10 cellular contexts compared by ENCODE assay signal in the genomic region with DNA sequence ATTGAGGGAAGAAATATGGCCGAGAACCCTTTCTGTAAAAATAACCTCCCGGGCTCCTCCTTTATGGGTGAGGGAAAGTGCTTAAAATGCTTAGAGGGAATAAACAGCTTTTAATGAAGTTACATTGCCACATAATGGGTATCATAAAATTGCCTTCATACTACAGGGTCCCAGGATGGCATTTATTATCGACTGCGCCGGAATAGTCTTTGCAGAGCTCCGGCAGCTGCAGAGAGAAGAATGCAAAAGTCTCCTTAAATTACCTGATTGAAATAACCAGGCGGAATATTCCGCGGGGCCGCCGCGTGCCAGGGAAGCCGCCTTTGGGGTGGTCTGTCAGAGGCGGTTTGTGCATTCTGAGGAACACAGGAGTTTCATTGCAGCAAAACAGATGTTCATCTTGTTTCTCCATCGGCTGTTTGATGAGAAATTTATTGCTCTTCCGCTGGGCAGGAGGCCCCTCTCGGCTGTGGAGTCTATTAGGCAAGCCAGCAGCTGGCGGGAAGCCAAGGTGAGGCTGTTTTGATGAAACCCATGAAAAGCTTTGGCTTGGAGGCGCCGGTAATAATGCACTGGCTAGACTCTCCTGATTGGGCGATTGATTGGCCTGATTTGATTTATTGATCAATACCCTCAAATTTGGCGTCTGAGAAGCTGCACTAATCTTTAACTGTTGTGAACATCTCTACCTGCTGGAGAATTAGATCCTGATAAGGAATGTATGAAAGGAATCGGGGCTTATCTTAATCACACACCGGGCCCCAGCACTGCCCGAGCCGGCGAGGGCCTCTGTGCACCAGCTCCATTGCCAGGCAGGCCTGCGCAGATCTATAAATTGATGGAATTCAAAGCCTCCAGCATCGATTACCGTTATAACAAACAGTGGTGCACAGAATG.
DNase-seq lines count a peak whose midpoint lies in the region; ATAC-seq and TF ChIP-seq lines count a peak whose summit lies in the region.
"Had no signal": no experiment of that assay in that cellular context is flagged by ENCODE, and none has a peak within 500 bp of the region (broad histone marks: within the 10 kb centered on the region; RNA-seq: fewer than 3 reads in every experiment).

No MANE protein-coding gene starts in this region.

- H3K36me3 ChIP-seq in BLaER1 treated with 17β-estradiol and CSF1 and Interleukin-3, amounts not matched to agents 10 nM and 100 nM, result no peaks in the 10 kb centered on the region
- H3K36me3 ChIP-seq in adipocyte (ENCODE audit: control insufficient read depth, insufficient read depth, low read length, severe bottlenecking), result no peaks in the 10 kb centered on the region
- H3K36me3 ChIP-seq in mucosa of descending colon (ENCODE audit: low read depth), result no peaks in the 10 kb centered on the region
- no peaks in the 10 kb centered on the region for H3K36me3 ChIP-seq in OCI-LY7 (ENCODE audit: insufficient read depth, low read length)

- peaks cover 5 to 38% (median 13%) of the 10 kb centered on the region in 10 experiments; a peak in 16 of 20 replicates for H3K4me1 ChIP-seq in BLaER1 treated with 17β-estradiol and CSF1 and Interleukin-3, amounts not matched to agents 10 nM and 100 nM
- peaks cover 4% of the 10 kb centered on the region for H3K4me1 ChIP-seq in adipocyte (ENCODE audit: control insufficient read depth, insufficient read depth, low read length)
- H3K4me1 ChIP-seq in mucosa of descending colon (ENCODE audit: low read depth), result no peaks in the 10 kb centered on the region
- no peaks in the 10 kb centered on the region for H3K4me1 ChIP-seq in OCI-LY7 (ENCODE audit: insufficient read depth, low read length, poor library complexity, severe bottlenecking)

- H3K27me3 Mint-ChIP-seq in activated CD8-positive, alpha-beta memory T cell treated with anti-CD3 and anti-CD28 coated beads, Interleukin-2, amount 10 ng/mL, durations not matched to agents 7 days and 5 days, result peaks cover 46% of the 10 kb centered on the region

- H3K4me1 Mint-ChIP-seq in activated CD8-positive, alpha-beta memory T cell treated with anti-CD3 and anti-CD28 coated beads, Interleukin-2, amount 10 ng/mL, durations not matched to agents 7 days and 5 days, result no peaks in the 10 kb centered on the region
- H3K4me1 Mint-ChIP-seq: central memory CD8-positive, alpha-beta T cell had no signal

- no TSS peak for BruUV-seq in OCI-LY7 (replicated peaks; lab: Mats Ljungman, UMichigan)

- intact Hi-C loops in mucosa of descending colon (cut with DNase I, micrococcal nuclease), result no loop called here
- intact Hi-C loops in OCI-LY7 (cut with micrococcal nuclease; ENCODE audit: unreplicated experiment), result no loop called here

- no peak overlapping the region for H3K4me3 ChIP-seq in BLaER1 treated with 17β-estradiol and CSF1 and Interleukin-3, amounts not matched to agents 10 nM and 100 nM
- H3K4me3 ChIP-seq in adipocyte (ENCODE audit: low read length), result no peak overlapping the region
- H3K4me3 ChIP-seq in mucosa of descending colon, result no peak overlapping the region
- no peak overlapping the region for H3K4me3 ChIP-seq in OCI-LY7 (ENCODE audit: low read depth, low read length, poor library complexity, severe bottlenecking)

- H3K79me2 ChIP-seq in OCI-LY7 (ENCODE audit: insufficient read depth, low read depth, low read length), result no peaks in the 10 kb centered on the region

- no peaks in the 10 kb centered on the region for H3K36me3 Mint-ChIP-seq in activated CD8-positive, alpha-beta memory T cell treated with anti-CD3 and anti-CD28 coated beads, Interleukin-2, amount 10 ng/mL, durations not matched to agents 7 days and 5 days

- peaks cover 4 to 21% (median 14%) of the 10 kb centered on the region in 11 experiments; a peak in 18 of 22 replicates for H3K27me3 ChIP-seq in BLaER1 treated with 17β-estradiol and CSF1 and Interleukin-3, amounts not matched to agents 10 nM and 100 nM
- H3K27me3 ChIP-seq in adipocyte (replicated peaks; ENCODE audit: control insufficient read depth, insufficient read depth, low read length), result peaks cover 73% of the 10 kb centered on the region

- CTCF ChIA-PET in activated CD8-positive, alpha-beta memory T cell treated with anti-CD3 and anti-CD28 coated beads, Interleukin-2, amount 10 ng/mL, durations not matched to agents 7 days and 5 days (lab: Charles Lee), result no interaction called here
- CTCF ChIA-PET in OCI-LY7 (lab: Charles Lee; ENCODE audit: unreplicated experiment), result no interaction called here

- DNase-seq in NCI-H1105 treated with DMSO at 0.1 percent for 48 hours (lab: John Stamatoyannopoulos, UW) (peak; percentile 96), adipocyte (ENCODE audit: low read depth) (peak; percentile 54), mucosa of descending colon (peak; percentile 38 to 66 (median 38)), OCI-LY7 (ENCODE audit: low spot score) (no peak)
- no peak for DNase-seq in activated CD8-positive, alpha-beta memory T cell treated with anti-CD3 and anti-CD28 coated beads, Interleukin-2, amount 10 ng/mL, durations not matched to agents 7 days and 5 days

- H3K27ac Mint-ChIP-seq in activated CD8-positive, alpha-beta memory T cell treated with anti-CD3 and anti-CD28 coated beads, Interleukin-2, amount 10 ng/mL, durations not matched to agents 7 days and 5 days, result no peak overlapping the region

- no peaks in the 10 kb centered on the region; a peak in 1 of 22 replicates for H4K20me1 ChIP-seq in BLaER1 treated with 17β-estradiol and CSF1 and Interleukin-3, amounts not matched to agents 10 nM and 100 nM
- no peaks in the 10 kb centered on the region for H4K20me1 ChIP-seq in OCI-LY7 (ENCODE audit: insufficient read depth, low read length)

- no peaks in the 10 kb centered on the region for H3K9me3 ChIP-seq in BLaER1 treated with 17β-estradiol and CSF1 and Interleukin-3, amounts not matched to agents 10 nM and 100 nM (replicated peaks in 1 of 11)
- H3K9me3 ChIP-seq in adipocyte (ENCODE audit: control insufficient read depth, low read length), result no peaks in the 10 kb centered on the region
- no peaks in the 10 kb centered on the region for H3K9me3 ChIP-seq in mucosa of descending colon
- no peaks in the 10 kb centered on the region for H3K9me3 ChIP-seq in OCI-LY7 (ENCODE audit: low read length)

- no peak overlapping the region for H3K9ac ChIP-seq in BLaER1 treated with 17β-estradiol and CSF1 and Interleukin-3, amounts not matched to agents 10 nM and 100 nM
- no peak overlapping the region for H3K9ac ChIP-seq in adipocyte (ENCODE audit: low read length)

- H3K27ac ChIP-seq in BLaER1 treated with 17β-estradiol and CSF1 and Interleukin-3, amounts not matched to agents 10 nM and 100 nM, result no peak overlapping the region; a peak in 2 of 22 replicates
- H3K27ac ChIP-seq in OCI-LY7 (ENCODE audit: low read depth, low read length, poor library complexity, severe bottlenecking), result no peak overlapping the region

- TF ChIP-seq CTCF in mucosa of descending colon (IDR thresholded peaks at IDR 0.05) (no peak), OCI-LY7 (conservative IDR thresholded peaks at IDR 0.05; ENCODE audit: low read length) (no peak)

- H3K9me2 ChIP-seq in OCI-LY7 (ENCODE audit: insufficient read depth, low read length), result no peaks in the 10 kb centered on the region

- ATAC-seq in mucosa of descending colon, result no peak
- ATAC-seq in GM18909 (IDR thresholded peaks at IDR 0.05; ENCODE audit: poor library complexity, unreplicated experiment), result no peak
- ATAC-seq in HG03095 (IDR thresholded peaks at IDR 0.05; ENCODE audit: unreplicated experiment), result no peak
- no peak for ATAC-seq in activated CD8-positive, alpha-beta memory T cell treated with anti-CD3 and anti-CD28 coated beads, Interleukin-2, amount 10 ng/mL, durations not matched to agents 7 days and 5 days

- POLR2A ChIA-PET in OCI-LY7 (lab: Charles Lee), result interaction anchor here (1.1 kb wide), 1 partner anchor 68 kb away, joined by 3 read pairs; no protein-coding TSS in a partner anchor

- peak overlapping the region in 7 of 11 experiments; percentile 2 to 44 (median 26); a peak in 10 of 22 replicates for H3K4me2 ChIP-seq in BLaER1 treated with 17β-estradiol and CSF1 and Interleukin-3, amounts not matched to agents 10 nM and 100 nM
- H3K4me2 ChIP-seq in OCI-LY7 (ENCODE audit: low read length), result no peak overlapping the region

- H3K9me3 Mint-ChIP-seq in activated CD8-positive, alpha-beta memory T cell treated with anti-CD3 and anti-CD28 coated beads, Interleukin-2, amount 10 ng/mL, durations not matched to agents 7 days and 5 days (ENCODE audit: low read depth), result no peaks in the 10 kb centered on the region
- H3K9me3 Mint-ChIP-seq: central memory CD8-positive, alpha-beta T cell; IgD-negative memory B cell had no signal

- H3K4me3 Mint-ChIP-seq in activated CD8-positive, alpha-beta memory T cell treated with anti-CD3 and anti-CD28 coated beads, Interleukin-2, amount 10 ng/mL, durations not matched to agents 7 days and 5 days, result no peak overlapping the region
- H3K4me3 Mint-ChIP-seq: central memory CD8-positive, alpha-beta T cell had no signal

- no peak overlapping the region for H2AFZ ChIP-seq in OCI-LY7 (ENCODE audit: low read length)

Comparison
In these comparisons a context has a peak if more than half of its experiments do, and no peak if none do; other contexts are left out.
1. DNase-seq: peak in NCI-H1105 treated with DMSO at 0.1 percent for 48 hours (single experiment), adipocyte (single experiment) and mucosa of descending colon (3 of 3); none in activated CD8-positive, alpha-beta memory T cell treated with anti-CD3 and anti-CD28 coated beads, Interleukin-2, amount 10 ng/mL, durations not matched to agents 7 days and 5 days (single experiment) and OCI-LY7 (single experiment).